ENCODE assay signal across 14 cellular contexts in the genomic region with DNA sequence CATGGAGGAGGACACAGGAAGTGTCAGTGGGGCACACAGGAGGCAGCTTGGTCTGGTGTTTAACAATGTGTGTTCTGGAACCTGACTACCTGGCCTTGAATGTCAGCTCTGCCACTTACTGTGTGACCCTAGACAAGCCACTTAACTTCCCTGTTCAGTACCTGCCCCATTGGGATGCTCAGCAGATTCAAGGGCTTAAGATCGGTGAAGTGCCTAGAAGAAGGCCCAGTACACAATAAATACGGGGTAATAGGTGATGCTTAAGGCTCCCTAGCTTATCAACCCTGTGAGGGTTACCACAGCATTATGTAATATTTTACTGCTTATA. TPM values are rescaled to one million over a fixed set of nuclear protein-coding genes. Genes with fewer than 3 reads are reported as not detected.
DNase-seq lines count a peak whose midpoint lies in the region; ATAC-seq, FAIRE-seq and TF ChIP-seq lines count a peak whose summit lies in the region.
"Had no signal": no experiment of that assay in that cellular context is flagged by ENCODE, and none has a peak within 500 bp of the region (broad histone marks: within the 10 kb centered on the region; RNA-seq: fewer than 3 reads in every experiment).

No MANE protein-coding gene starts in this region.

- H3K9me3 ChIP-seq in right atrium auricular region (no peaks in the 10 kb centered on the region), endothelial cell of umbilical vein (replicated peaks; ENCODE audit: control insufficient read depth, insufficient read depth, low read length) (no peaks in the 10 kb centered on the region), osteoblast (ENCODE audit: low read depth, low read length) (no peaks in the 10 kb centered on the region), uterus (no peaks in the 10 kb centered on the region)

- peak; percentile 70 for FAIRE-seq in endothelial cell of umbilical vein (lab: Jason Lieb, UNC)
- FAIRE-seq: colon had no signal

- H3K9ac ChIP-seq in endothelial cell of umbilical vein (replicated peaks; ENCODE audit: extremely low read depth, insufficient read depth, low read length): peak overlapping the region; percentile 97

- TF ChIP-seq POLR2A in endothelial cell of umbilical vein (IDR thresholded peaks at IDR 0.05; ENCODE audit: low read depth, low read length) (no peak), uterus (IDR thresholded peaks at IDR 0.05) (no peak)

- H3K4me2 ChIP-seq in endothelial cell of umbilical vein (ENCODE audit: insufficient read depth, low read length) (peak overlapping the region; percentile 97), osteoblast (ENCODE audit: insufficient read depth, low read length) (peak overlapping the region; percentile 77)

- H4K20me1 ChIP-seq in endothelial cell of umbilical vein (replicated peaks; ENCODE audit: control insufficient read depth, extremely low read depth, insufficient read depth, low read length) (peaks cover 2% of the 10 kb centered on the region), osteoblast (ENCODE audit: insufficient read depth, low read length) (peaks cover 23% of the 10 kb centered on the region)

- H3K4me3 Mint-ChIP-seq in activated CD4-positive, alpha-beta memory T cell treated with anti-CD3 and anti-CD28 coated beads, Interleukin-2, amount 10 ng/mL, durations not matched to agents 7 days and 5 days: no peak overlapping the region

- H3K4me3 ChIP-seq in right atrium auricular region (no peak overlapping the region), endothelial cell of umbilical vein (replicated peaks in 1 of 3; ENCODE audit: insufficient read depth in 1 of 3, low read depth in 1 of 3, low read length in 3 of 3) (no peak overlapping the region), osteoblast (ENCODE audit: insufficient read depth, low read length) (no peak overlapping the region), uterus (no peak overlapping the region)

- CTCF ChIA-PET in endothelial cell of umbilical vein (lab: Charles Lee): interaction anchor here (0.8 to 2.5 kb wide), 9 partner anchors 9 to 168 kb away, joined by 3 to 8 read pairs (median 3); no protein-coding TSS in a partner anchor
- CTCF ChIA-PET in activated CD4-positive, alpha-beta memory T cell treated with anti-CD3 and anti-CD28 coated beads, Interleukin-2, amount 10 ng/mL, durations not matched to agents 7 days and 5 days (lab: Charles Lee): interaction anchor here (1.0 kb wide), 1 partner anchor 168 kb away, joined by 3 read pairs; no protein-coding TSS in a partner anchor

- no peak for TF ChIP-seq CTCF in right atrium auricular region (IDR thresholded peaks at IDR 0.05)
- TF ChIP-seq CTCF in endothelial cell of umbilical vein (IDR thresholded peaks at IDR 0.05; ENCODE audit: extremely low read depth in 1 of 2, insufficient read depth in 1 of 2, low read depth in 1 of 2, low read length in 2 of 2): no peak
- no peak for TF ChIP-seq CTCF in osteoblast (IDR thresholded peaks at IDR 0.05; ENCODE audit: extremely low read depth, low read depth, low read length)
- no peak for TF ChIP-seq CTCF in uterus (IDR thresholded peaks at IDR 0.05)

- peak overlapping the region; percentile 89 to 97 for H3K27ac ChIP-seq in right atrium auricular region
- peak overlapping the region; percentile 96 for H3K27ac ChIP-seq in endothelial cell of umbilical vein (ENCODE audit: insufficient read depth, low read depth, low read length)
- peak overlapping the region; percentile 93 for H3K27ac ChIP-seq in osteoblast (ENCODE audit: low read depth, low read length)
- peak overlapping the region; percentile 92 to 95 for H3K27ac ChIP-seq in uterus

- no peak overlapping the region for H3K27ac Mint-ChIP-seq in activated CD4-positive, alpha-beta memory T cell treated with anti-CD3 and anti-CD28 coated beads, Interleukin-2, amount 10 ng/mL, durations not matched to agents 7 days and 5 days

- H3K4me1 ChIP-seq in right atrium auricular region (peaks cover 0 to 38% of the 10 kb centered on the region in 2 donors), endothelial cell of umbilical vein (ENCODE audit: control insufficient read depth, extremely low read depth, insufficient read depth, low read length) (peaks cover 56% of the 10 kb centered on the region), osteoblast (ENCODE audit: insufficient read depth, low read length) (peaks cover 48% of the 10 kb centered on the region), uterus (peaks cover 0 to 3% of the 10 kb centered on the region in 2 donors)

- H2AFZ ChIP-seq in endothelial cell of umbilical vein (ENCODE audit: low read depth, low read length): peak overlapping the region; percentile 53
- H2AFZ ChIP-seq in osteoblast (ENCODE audit: low read length): no peak overlapping the region

- H3K36me3 ChIP-seq in right atrium auricular region: no peaks in the 10 kb centered on the region
- no peaks in the 10 kb centered on the region for H3K36me3 ChIP-seq in endothelial cell of umbilical vein (ENCODE audit: control insufficient read depth in 2 of 2, extremely low read depth in 1 of 2, insufficient read depth in 2 of 2, low read length in 2 of 2)
- H3K36me3 ChIP-seq in osteoblast (ENCODE audit: insufficient read depth, low read length): no peaks in the 10 kb centered on the region
- H3K36me3 ChIP-seq in uterus: no peaks in the 10 kb centered on the region

- peaks cover 4% of the 10 kb centered on the region for H3K27me3 Mint-ChIP-seq in activated CD4-positive, alpha-beta memory T cell treated with anti-CD3 and anti-CD28 coated beads, Interleukin-2, amount 10 ng/mL, durations not matched to agents 7 days and 5 days

- intact Hi-C loops in Right ventricle myocardium inferior (cut with DNase I): no loop called here
- intact Hi-C loops in endothelial cell of umbilical vein (cut with micrococcal nuclease): loop anchor here (1.0 kb wide), 1 partner anchor 10 kb away; no protein-coding TSS in a partner anchor
- intact Hi-C loops in uterus (cut with DNase I; ENCODE audit: low total_unique reads): no loop called here

- dilution Hi-C loops in endothelial cell of umbilical vein (cut with MboI; ENCODE audit: extremely low pct_ligation_motif_present, low sequenced_read_pairs): no loop called here

- H3K27me3 ChIP-seq in right atrium auricular region (no peaks in the 10 kb centered on the region), endothelial cell of umbilical vein (ENCODE audit: control insufficient read depth in 2 of 2, insufficient read depth in 2 of 2, low read length in 2 of 2) (no peaks in the 10 kb centered on the region), osteoblast (ENCODE audit: insufficient read depth, low read length) (no peaks in the 10 kb centered on the region), uterus (no peaks in the 10 kb centered on the region)

- no peaks in the 10 kb centered on the region for H3K9me3 Mint-ChIP-seq in activated CD4-positive, alpha-beta memory T cell treated with anti-CD3 and anti-CD28 coated beads, Interleukin-2, amount 10 ng/mL, durations not matched to agents 7 days and 5 days

- H3K4me1 Mint-ChIP-seq in activated CD4-positive, alpha-beta memory T cell treated with anti-CD3 and anti-CD28 coated beads, Interleukin-2, amount 10 ng/mL, durations not matched to agents 7 days and 5 days: peaks cover 27% of the 10 kb centered on the region

- H3K79me2 ChIP-seq in endothelial cell of umbilical vein (ENCODE audit: control insufficient read depth, insufficient read depth, low read length) (peaks cover 31% of the 10 kb centered on the region), osteoblast (ENCODE audit: insufficient read depth, low read length) (peaks cover 33% of the 10 kb centered on the region)

- H3K36me3 Mint-ChIP-seq in activated CD4-positive, alpha-beta memory T cell treated with anti-CD3 and anti-CD28 coated beads, Interleukin-2, amount 10 ng/mL, durations not matched to agents 7 days and 5 days (ENCODE audit: low read depth): peaks cover 12% of the 10 kb centered on the region

- BruUV-seq in endothelial cell of umbilical vein (replicated peaks; lab: Mats Ljungman, UMichigan): no TSS peak

- ATAC-seq in Right ventricle myocardium inferior (no peak), HG02870 (IDR thresholded peaks at IDR 0.05; ENCODE audit: unreplicated experiment) (no peak), GM21717 (IDR thresholded peaks at IDR 0.05; ENCODE audit: unreplicated experiment) (no peak)
- ATAC-seq: activated CD4-positive, CD25-positive, alpha-beta regulatory T cell treated with anti-CD3 and anti-CD28 coated beads, Interleukin-2, amount 50 U/mL, for 24 hours had no signal

- DNase-seq in right atrium auricular region (ENCODE audit: low spot score) (no peak), Right ventricle myocardium inferior (ENCODE audit: missing footprints) (no peak), endothelial cell of umbilical vein (ENCODE audit: low read depth, low spot score) (no peak), osteoblast (ENCODE audit: insufficient read length, low spot score, missing footprints) (no peak), uterus (no peak)
- no peak for DNase-seq in activated CD4-positive, alpha-beta memory T cell treated with anti-CD3 and anti-CD28 coated beads, Interleukin-2, amount 10 ng/mL, durations not matched to agents 7 days and 5 days
- DNase-seq: activated effector memory CD4-positive, alpha-beta T cell treated with Interleukin-2 at 50 U/mL for 16 hours had no signal

- POLR2A ChIA-PET in endothelial cell of umbilical vein (lab: Charles Lee): interaction anchor here (1.5 kb wide), 1 partner anchor 10 kb away, joined by 7 read pairs; no protein-coding TSS in a partner anchor
- POLR2A ChIA-PET in activated CD4-positive, alpha-beta memory T cell treated with anti-CD3 and anti-CD28 coated beads, Interleukin-2, amount 10 ng/mL, durations not matched to agents 7 days and 5 days (lab: Charles Lee): interaction anchor here (1.0 kb wide), 1 partner anchor 21 kb away, joined by 3 read pairs; no protein-coding TSS in a partner anchor

- H3K9me1 ChIP-seq in endothelial cell of umbilical vein (replicated peaks; ENCODE audit: control insufficient read depth, extremely low read depth, insufficient read depth, low read length): no peaks in the 10 kb centered on the region

RNA-seq across cellular contexts. Expression of a gene that starts 1.6 kb away (rescaled TPM):
- total RNA-seq in right atrium auricular region (10 to 100 TPM; 10.6 to 18.7 TPM), Right ventricle myocardium inferior (10.1 TPM), endothelial cell of umbilical vein (43.3 and 43.8 TPM in 2 replicates), osteoblast (66.6 and 73.1 TPM in 2 replicates), uterus (10 to 100 TPM; 26.0 to 80.2 (median 52.8) TPM)
- polyA plus RNA-seq in endothelial cell of umbilical vein: 23.3 and 27.4 TPM in 2 replicates
- 28.1 and 28.7 TPM in 2 replicates for polyA plus RNA-seq in endothelial cell of umbilical vein (2011; cell fraction: cytosol; rRNA removed)
- polyA plus RNA-seq in endothelial cell of umbilical vein (2011; cell fraction: nucleus; rRNA removed): 19.1 and 26.2 TPM in 2 replicates
- 25.7 and 33.2 TPM in 2 replicates for polyA plus RNA-seq in endothelial cell of umbilical vein (2012)
- polyA minus RNA-seq in endothelial cell of umbilical vein: 18.1 and 20.8 TPM in 2 replicates
- polyA minus RNA-seq in endothelial cell of umbilical vein (2011; cell fraction: cytosol; rRNA and poly(A)+ RNA removed): 4.4 TPM
- polyA minus RNA-seq in endothelial cell of umbilical vein (2011; cell fraction: nucleus; rRNA and poly(A)+ RNA removed): 59.9 and 90.3 TPM in 2 replicates
- total RNA-seq in activated CD4-positive, alpha-beta memory T cell treated with anti-CD3 and anti-CD28 coated beads, Interleukin-2, amount 10 ng/mL, durations not matched to agents 7 days and 5 days: 10 to 100 TPM; 17.6 to 20.1 TPM

RNA-seq across cellular contexts. Expression of a gene that starts 33.9 kb away (rescaled TPM):
- total RNA-seq in right atrium auricular region (not detected), Right ventricle myocardium inferior (not detected), endothelial cell of umbilical vein (not detected in 2 replicates), osteoblast (not detected in 2 replicates), uterus (not detected)
- polyA plus RNA-seq in endothelial cell of umbilical vein: not detected in 2 replicates
- not detected in 2 replicates for polyA plus RNA-seq in endothelial cell of umbilical vein (2011; cell fraction: cytosol; rRNA removed)
- polyA plus RNA-seq in endothelial cell of umbilical vein (2011; cell fraction: nucleus; rRNA removed): not detected in 2 replicates
- not detected in 2 replicates for polyA plus RNA-seq in endothelial cell of umbilical vein (2012)
- polyA minus RNA-seq in endothelial cell of umbilical vein: not detected in 2 replicates
- not detected for polyA minus RNA-seq in endothelial cell of umbilical vein (2011; cell fraction: cytosol; rRNA and poly(A)+ RNA removed)
- polyA minus RNA-seq in endothelial cell of umbilical vein (2011; cell fraction: nucleus; rRNA and poly(A)+ RNA removed): not detected in 2 replicates
- not detected for total RNA-seq in activated CD4-positive, alpha-beta memory T cell treated with anti-CD3 and anti-CD28 coated beads, Interleukin-2, amount 10 ng/mL, durations not matched to agents 7 days and 5 days
- total RNA-seq: glomerular endothelial cell, lung microvascular endothelial cell, SK-MEL-5 had no signal
